In genomic region chr17:69004759-69005158, GRCh38 we compare ENCODE assay signal across 2 cellular contexts. TPM values are rescaled to one million over a fixed set of nuclear protein-coding genes. Genes with fewer than 3 reads are reported as not detected.
"Had no signal": no experiment of that assay in that cellular context is flagged by ENCODE, and none has a peak within 500 bp of the region (broad histone marks: within the 10 kb centered on the region; RNA-seq: fewer than 3 reads in every experiment).

No MANE protein-coding gene starts in this region.

RNA-seq across cellular contexts. Expression of gene ABCA8, which starts 49.6 kb away (rescaled TPM):
- total RNA-seq: lung microvascular endothelial cell, natural killer cell had no signal
